ENCODE assay signal across 10 cellular contexts in the genomic region with DNA sequence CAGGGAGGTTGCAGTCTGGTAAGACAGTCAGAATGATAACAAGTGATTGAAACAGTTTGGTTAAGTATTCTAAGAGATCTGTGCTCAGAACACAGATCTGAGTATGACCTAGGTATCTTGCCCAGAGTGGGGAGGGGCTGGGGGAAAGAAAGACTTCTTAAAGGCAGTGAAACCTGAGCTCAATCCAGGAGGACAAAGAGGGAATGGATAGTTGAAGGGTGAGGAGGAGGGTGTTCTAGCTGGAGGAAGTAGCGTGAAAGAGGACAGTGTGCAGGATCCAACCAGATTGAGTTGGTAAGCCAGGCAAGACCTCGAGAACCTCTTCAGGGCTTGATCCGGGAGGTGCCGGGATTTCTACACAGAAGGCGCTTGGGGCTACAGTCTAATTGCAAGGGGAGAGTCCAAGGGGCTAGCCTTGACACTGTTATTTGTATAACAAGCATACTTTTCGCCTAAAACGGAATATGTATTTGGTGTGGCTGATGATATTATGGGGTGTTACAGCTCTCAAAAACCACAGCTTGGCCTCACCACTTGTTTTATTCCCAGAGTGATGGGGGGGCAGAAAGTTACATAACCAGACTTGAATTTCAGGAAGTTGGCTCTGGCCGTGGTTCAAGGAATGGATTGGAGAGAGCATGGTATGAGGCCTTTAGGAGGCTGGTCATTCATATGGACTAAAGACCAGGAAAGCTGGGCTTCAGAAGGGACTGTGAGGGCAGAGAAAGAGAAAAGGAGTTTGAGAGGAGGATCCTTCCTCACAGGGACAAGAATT. TPM values are rescaled to one million over a fixed set of nuclear protein-coding genes. Genes with fewer than 3 reads are reported as not detected.
A peak's percentile ranks its signal among the peaks of the same experiment; 100 is the strongest.
DNase-seq lines count a peak whose midpoint lies in the region; ATAC-seq and FAIRE-seq lines count a peak whose summit lies in the region.
"Had no signal": no experiment of that assay in that cellular context is flagged by ENCODE, and none has a peak within 500 bp of the region (broad histone marks: within the 10 kb centered on the region; RNA-seq: fewer than 3 reads in every experiment).

No MANE protein-coding gene starts in this region.

- peak overlapping the region in 7 of 8 donors; percentile 63 to 87 (median 75) for H3K4me3 Mint-ChIP-seq in CD4-positive, alpha-beta memory T cell
- peak overlapping the region; percentile 45 to 86 (median 74) for H3K4me3 Mint-ChIP-seq in naive thymus-derived CD8-positive, alpha-beta T cell

- no peaks in the 10 kb centered on the region for H3K27me3 Mint-ChIP-seq in CD4-positive, alpha-beta memory T cell
- no peaks in the 10 kb centered on the region for H3K27me3 Mint-ChIP-seq in naive thymus-derived CD8-positive, alpha-beta T cell

- H3K36me3 Mint-ChIP-seq in CD4-positive, alpha-beta memory T cell, result peaks cover 20 to 60% of the 10 kb centered on the region in 2 donors
- peaks cover 0 to 60% (median 2%) of the 10 kb centered on the region in 3 donors for H3K36me3 Mint-ChIP-seq in naive thymus-derived CD8-positive, alpha-beta T cell

- intact Hi-C loops in CD4-positive, alpha-beta memory T cell (cut with micrococcal nuclease), result no loop called here

- H3K27ac ChIP-seq in CD4-positive, alpha-beta memory T cell (ENCODE audit: low read depth, low read length), result peak overlapping the region; percentile 55
- H3K27ac ChIP-seq: KMS-11 had no signal

- CTCF ChIA-PET in CD4-positive, alpha-beta memory T cell (lab: Charles Lee; ENCODE audit: partially characterized antibody), result interaction anchor here (3.5 to 5.5 kb wide), 3 partner anchors 12 to 48 kb away, joined by 15 to 30 read pairs (median 26); no protein-coding TSS in a partner anchor

- H3K27me3 ChIP-seq in CD4-positive, alpha-beta memory T cell (ENCODE audit: insufficient read depth, low read length), result no peaks in the 10 kb centered on the region

- no peak for FAIRE-seq in HTR-8/SVneo (lab: Jason Lieb, UNC)

- H3K4me1 Mint-ChIP-seq in CD4-positive, alpha-beta memory T cell, result peaks cover 74 to 92% (median 86%) of the 10 kb centered on the region in 4 donors
- H3K4me1 Mint-ChIP-seq in naive thymus-derived CD8-positive, alpha-beta T cell, result peaks cover 61 to 95% (median 91%) of the 10 kb centered on the region in 4 donors

- no peaks in the 10 kb centered on the region for H3K9me3 Mint-ChIP-seq in CD4-positive, alpha-beta memory T cell
- no peaks in the 10 kb centered on the region for H3K9me3 Mint-ChIP-seq in naive thymus-derived CD8-positive, alpha-beta T cell

- no peak for DNase-seq in CD4-positive, alpha-beta memory T cell
- DNase-seq in MV-4-11 (lab: John Stamatoyannopoulos, UW), result peak; percentile 76
- DNase-seq in dermis microvascular lymphatic vessel endothelial cell (ENCODE audit: low read depth in 2 of 2), result peak; percentile 29 to 44
- no peak for DNase-seq in naive thymus-derived CD8-positive, alpha-beta T cell
- DNase-seq in dedifferentiated amniotic fluid mesenchymal stem cell (ENCODE audit: extremely low spot score), result no peak
- no peak for DNase-seq in activated CD4-positive, alpha-beta T cell treated with anti-CD3 and anti-CD28 coated beads for 48 hours
- no peak for DNase-seq in HTR-8/SVneo (ENCODE audit: insufficient read length, low spot score)
- DNase-seq: activated gamma-delta T cell had no signal

- no peak for ATAC-seq in naive thymus-derived CD8-positive, alpha-beta T cell
- ATAC-seq in HG02763 (IDR thresholded peaks at IDR 0.05; ENCODE audit: unreplicated experiment), result no peak

- peaks cover 98% of the 10 kb centered on the region for H3K4me1 ChIP-seq in CD4-positive, alpha-beta memory T cell (ENCODE audit: insufficient read depth, low read length)

- H3K9me3 ChIP-seq in CD4-positive, alpha-beta memory T cell (ENCODE audit: control insufficient read depth in 1 of 2, low read length in 2 of 2), result no peaks in the 10 kb centered on the region

- peak overlapping the region; percentile 87 to 95 (median 93) for H3K27ac Mint-ChIP-seq in CD4-positive, alpha-beta memory T cell
- H3K27ac Mint-ChIP-seq in naive thymus-derived CD8-positive, alpha-beta T cell, result peak overlapping the region; percentile 88 to 97 (median 93)

- H3K36me3 ChIP-seq in CD4-positive, alpha-beta memory T cell (ENCODE audit: insufficient read depth, low read length), result peaks cover 6% of the 10 kb centered on the region

- peak overlapping the region in 1 of 2 donors; percentile 12 for H3K4me3 ChIP-seq in CD4-positive, alpha-beta memory T cell (ENCODE audit: low read length in 2 of 2)

- POLR2A ChIA-PET in CD4-positive, alpha-beta memory T cell (lab: Charles Lee; ENCODE audit: partially characterized antibody), result interaction anchor here (0.8 to 1.8 kb wide), 8 partner anchors 8 to 221 kb away, joined by 3 to 12 read pairs (median 4); no protein-coding TSS in a partner anchor
- POLR2A ChIA-PET in naive thymus-derived CD8-positive, alpha-beta T cell (lab: Charles Lee), result interaction anchor here (1.5 to 3.1 kb wide), 3 partner anchors 12 to 48 kb away, joined by 3 to 12 read pairs (median 12); no protein-coding TSS in a partner anchor

RNA-seq across cellular contexts. Expression of gene RCSD1, which starts 19.1 kb away (rescaled TPM):
- total RNA-seq in CD4-positive, alpha-beta memory T cell, result 100 to 1,000 TPM; 124 to 129 TPM
- 100 to 1,000 TPM; 163 to 173 TPM for polyA plus RNA-seq in CD4-positive, alpha-beta memory T cell
- 21.4 and 28.8 TPM in 2 replicates for total RNA-seq in dermis microvascular lymphatic vessel endothelial cell
- 100 to 1,000 TPM; 149 to 156 TPM for total RNA-seq in naive thymus-derived CD8-positive, alpha-beta T cell
- polyA plus RNA-seq in naive thymus-derived CD8-positive, alpha-beta T cell, result 100 to 1,000 TPM; 121 to 132 (median 124) TPM

Comparison
In these comparisons a context has a peak if more than half of its experiments do, and no peak if none do; other contexts are left out.
1. DNase-seq: peak in MV-4-11 (single experiment) and dermis microvascular lymphatic vessel endothelial cell (2 of 2); none in CD4-positive, alpha-beta memory T cell (0 of 5), naive thymus-derived CD8-positive, alpha-beta T cell (0 of 10), dedifferentiated amniotic fluid mesenchymal stem cell (single experiment), activated CD4-positive, alpha-beta T cell treated with anti-CD3 and anti-CD28 coated beads for 48 hours (single experiment) and HTR-8/SVneo (single experiment).